ENCODE assay signal across 21 cellular contexts in the genomic region with DNA sequence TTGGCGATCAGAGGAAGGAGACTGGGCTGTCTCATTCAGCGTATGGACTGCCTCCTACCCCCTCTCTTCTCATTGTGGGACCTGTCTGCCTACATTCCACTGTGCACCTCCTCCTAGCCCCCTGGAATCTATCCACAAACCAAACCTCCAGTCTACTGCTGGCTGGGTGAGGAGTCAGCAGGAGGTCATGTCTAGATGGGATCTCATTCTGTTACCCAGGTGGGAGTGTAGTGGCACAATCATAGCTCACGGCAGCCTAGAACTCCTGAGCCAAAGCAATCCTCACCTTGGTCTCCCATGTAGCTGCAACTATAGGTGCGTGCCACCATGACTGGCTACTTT. TPM values are rescaled to one million over a fixed set of nuclear protein-coding genes. Genes with fewer than 3 reads are reported as not detected.
DNase-seq lines count a peak whose midpoint lies in the region; ATAC-seq and TF ChIP-seq lines count a peak whose summit lies in the region.
"Had no signal": no experiment of that assay in that cellular context is flagged by ENCODE, and none has a peak within 500 bp of the region (broad histone marks: within the 10 kb centered on the region; RNA-seq: fewer than 3 reads in every experiment).

No MANE protein-coding gene starts in this region.

- H2AFZ ChIP-seq in mammary epithelial cell (ENCODE audit: low read depth, low read length): no peak overlapping the region

- intact Hi-C loops in breast epithelium (cut with DNase I; ENCODE audit: low total_unique reads): no loop called here
- intact Hi-C loops in mammary epithelial cell (cut with micrococcal nuclease): no loop called here

- H3K27me3 Mint-ChIP-seq in mesothelial cell of epicardium (ENCODE audit: low read depth): peaks cover 4% of the 10 kb centered on the region

- H3K4me1 Mint-ChIP-seq in mesothelial cell of epicardium: peaks cover 19% of the 10 kb centered on the region

- peaks cover 4 to 10% of the 10 kb centered on the region in 2 donors for H3K9me3 ChIP-seq in breast epithelium
- H3K9me3 ChIP-seq in mammary epithelial cell (replicated peaks; ENCODE audit: insufficient read depth, low read length): no peaks in the 10 kb centered on the region

- H3K4me1 ChIP-seq in breast epithelium (no peaks in the 10 kb centered on the region), mammary epithelial cell (ENCODE audit: insufficient read depth, low read length) (no peaks in the 10 kb centered on the region)
- H3K4me1 ChIP-seq: A549 had no signal

- peaks cover 35% of the 10 kb centered on the region for H3K9me3 Mint-ChIP-seq in mesothelial cell of epicardium

- dilution Hi-C loops in mammary epithelial cell (cut with HindIII; ENCODE audit: low sequenced_read_pairs): no loop called here

- peak overlapping the region; percentile 97 for H3K27ac Mint-ChIP-seq in mesothelial cell of epicardium

- WGBS in mammary epithelial cell (ENCODE audit: low coverage, missing lambda C conversion rate): 97% methylated on average over 4 of the region's 4 CpGs

- no peak for TF ChIP-seq POLR2A in breast epithelium (IDR thresholded peaks at IDR 0.05)

- H3K79me2 ChIP-seq in mammary epithelial cell (ENCODE audit: insufficient read depth, low read length): no peaks in the 10 kb centered on the region

- peak in 1 of 2 donors; percentile 31 for DNase-seq in breast epithelium (ENCODE audit: low spot score in 2 of 2)
- no peak for DNase-seq in mammary epithelial cell
- peak; percentile 2 for DNase-seq in epidermal melanocyte (ENCODE audit: insufficient read length, low spot score)
- DNase-seq in mesothelial cell of epicardium (ENCODE audit: low spot score in 2 of 2, unreplicated experiment in 2 of 2): peak in 1 of 2 experiments; percentile 40
- no peak for DNase-seq in stimulated activated naive CD4-positive, alpha-beta T cell treated with Interleukin-2 at 50 U/mL for 16 hours (lab: John Stamatoyannopoulos, UW)
- no peak for DNase-seq in activated T-cell treated with anti-CD3 and anti-CD28 coated beads, Interleukin-2, amount 50 U/mL, for 1 hour
- DNase-seq: CD8-positive, alpha-beta memory T cell; DMS79; GOT3; MG63; NCI-H1092; NCI-H146; NCI-H2081 treated with DMSO at 0.1 percent for 48 hours; NCI-H510A; NCI-H774 had no signal

- H3K4me3 ChIP-seq in breast epithelium (no peak overlapping the region), mammary epithelial cell (replicated peaks in 1 of 3; ENCODE audit: insufficient read depth in 1 of 3, low read depth in 2 of 3, low read length in 3 of 3) (no peak overlapping the region)
- H3K4me3 ChIP-seq: A549; BLaER1 treated with 17β-estradiol and CSF1 and Interleukin-3, amounts not matched to agents 10 nM and 100 nM; MG63 had no signal

- no peak overlapping the region for H3K4me3 Mint-ChIP-seq in mesothelial cell of epicardium
- H3K4me3 Mint-ChIP-seq: CD8-positive, alpha-beta memory T cell had no signal

- H3K9ac ChIP-seq in mammary epithelial cell (ENCODE audit: insufficient read depth, low read length): no peak overlapping the region
- H3K9ac ChIP-seq: BLaER1 treated with 17β-estradiol and CSF1 and Interleukin-3, amounts not matched to agents 10 nM and 100 nM; KMS-11 had no signal

- no peaks in the 10 kb centered on the region for H4K20me1 ChIP-seq in mammary epithelial cell (ENCODE audit: insufficient read depth, low read length)
- H4K20me1 ChIP-seq: BLaER1 treated with 17β-estradiol and CSF1 and Interleukin-3, amounts not matched to agents 10 nM and 100 nM had no signal

- BruUV-seq in mammary epithelial cell (replicated peaks; lab: Mats Ljungman, UMichigan): no TSS peak

- in situ Hi-C loops in mammary epithelial cell (cut with MboI; ENCODE audit: low sequenced_read_pairs in 2 of 2): loop anchor here (25.0 kb wide), 3 partner anchors 707 to 957 kb away; a partner anchor contains a TSS

- no peak overlapping the region for H3K4me2 ChIP-seq in mammary epithelial cell (ENCODE audit: insufficient read depth, low read depth, low read length)
- H3K4me2 ChIP-seq: A549, KMS-11 had no signal

- H3K27ac ChIP-seq in breast epithelium (peak overlapping the region; percentile 43 to 73), mammary epithelial cell (ENCODE audit: insufficient read depth, low read depth, low read length) (no peak overlapping the region)
- H3K27ac ChIP-seq: A549; BLaER1 treated with 17β-estradiol and CSF1 and Interleukin-3, amounts not matched to agents 10 nM and 100 nM; KMS-11 had no signal

- no peaks in the 10 kb centered on the region for H3K36me3 ChIP-seq in breast epithelium
- no peaks in the 10 kb centered on the region for H3K36me3 ChIP-seq in mammary epithelial cell (ENCODE audit: insufficient read depth, low read length)
- H3K36me3 ChIP-seq: MG63 had no signal

- no peaks in the 10 kb centered on the region for H3K27me3 ChIP-seq in breast epithelium
- H3K27me3 ChIP-seq in mammary epithelial cell (ENCODE audit: insufficient read depth, low read length): no peaks in the 10 kb centered on the region
- H3K27me3 ChIP-seq: BLaER1 treated with 17β-estradiol and CSF1 and Interleukin-3, amounts not matched to agents 10 nM and 100 nM; MG63 had no signal

- CTCF ChIA-PET in mammary epithelial cell (lab: Charles Lee; ENCODE audit: low non-redundant PET): interaction anchor here (0.6 kb wide), 2 partner anchors 126 to 737 kb away, joined by 3 to 4 read pairs; no protein-coding TSS in a partner anchor

- no peak for ATAC-seq in GM18511 (IDR thresholded peaks at IDR 0.05; ENCODE audit: unreplicated experiment)
- ATAC-seq: A549, HepG2 had no signal

- TF ChIP-seq CTCF in breast epithelium (IDR thresholded peaks at IDR 0.05) (no peak), mammary epithelial cell (conservative IDR thresholded peaks at IDR 0.05 in 1 of 2, IDR thresholded peaks at IDR 0.05 in 1 of 2; ENCODE audit: extremely low read depth in 1 of 2, insufficient read depth in 1 of 2, low read depth in 1 of 2, low read length in 2 of 2) (no peak), mesothelial cell of epicardium (IDR thresholded peaks at IDR 0.05; ENCODE audit: unreplicated experiment) (no peak)

- H3K36me3 Mint-ChIP-seq in mesothelial cell of epicardium: peaks cover 5% of the 10 kb centered on the region

RNA-seq across cellular contexts. Expression of a gene that starts 18.0 kb away (rescaled TPM):
- total RNA-seq in breast epithelium (10 to 100 TPM in 1 of 3 donors, 1 to 10 TPM in 1, under 1 TPM in 1; 0.32 to 15.8 (median 7.9) TPM), mammary epithelial cell (10 to 100 TPM in 1 of 2 donors, 1 to 10 TPM in 1; 7.9 to 13.3 TPM), mesothelial cell of epicardium (1.2 to 1.6 TPM (median 1.3 TPM) in 3 replicates)
- 7.0 TPM for polyA plus RNA-seq in mammary epithelial cell
- polyA minus RNA-seq in mammary epithelial cell: 10.0 TPM
- total RNA-seq: G401, HepG2 had no signal
- polyA plus RNA-seq: A549, HepG2 had no signal

RNA-seq across cellular contexts. Expression of a gene that starts 54.8 kb away (rescaled TPM):
- 1 to 10 TPM; 2.2 to 7.8 (median 4.3) TPM for total RNA-seq in breast epithelium
- 10 to 100 TPM in 1 of 2 donors, 1 to 10 TPM in 1; 4.5 to 10.3 TPM for total RNA-seq in mammary epithelial cell
- polyA plus RNA-seq in mammary epithelial cell: 3.5 TPM
- 11.1 TPM for polyA minus RNA-seq in mammary epithelial cell
- total RNA-seq in mesothelial cell of epicardium: 6.4 to 7.7 TPM (median 7.0 TPM) in 3 replicates
